ENCODE assay signal across 1 cellular context in the genomic region with DNA sequence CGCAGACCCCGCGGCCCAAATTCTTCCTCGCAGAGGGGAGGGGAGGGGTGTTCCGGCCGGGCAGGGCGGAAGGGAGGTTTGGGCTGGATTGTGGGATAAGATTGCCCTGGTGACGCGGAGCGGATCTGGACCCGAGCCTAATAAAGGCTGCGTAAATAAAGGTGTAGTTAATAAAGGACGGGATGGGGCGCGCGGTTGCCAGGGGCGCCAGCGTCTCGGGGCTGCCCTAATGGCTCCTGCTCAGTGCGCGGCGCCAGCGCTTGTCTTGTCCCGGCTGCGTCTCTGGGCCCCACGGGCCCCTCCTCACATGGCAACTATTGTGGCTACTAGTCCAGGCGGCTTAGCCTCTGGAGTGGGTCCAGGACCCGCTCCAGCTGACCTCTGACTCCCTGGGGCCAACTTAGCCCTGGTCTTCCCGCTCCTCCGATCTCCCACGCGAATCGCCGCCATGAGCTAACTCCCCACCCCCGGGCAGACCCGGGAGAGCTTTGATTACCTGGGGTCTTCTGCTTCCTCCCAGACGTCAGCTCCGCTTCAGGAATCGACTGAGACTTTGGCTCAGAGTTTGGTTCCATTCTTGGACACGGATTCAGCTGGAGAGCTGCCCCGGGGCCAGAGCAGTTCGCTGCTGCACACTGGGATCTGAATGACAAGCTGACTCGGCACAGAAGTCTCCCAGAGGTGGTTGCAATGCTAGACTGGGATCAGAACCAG.
TF ChIP-seq lines count a peak whose summit lies in the region.

No MANE protein-coding gene starts in this region.

TF ChIP-seq in IMR-90, 13 proteins besides CTCF, POLR2A, EP300 and RAD21:
- TF ChIP-seq CEBPB (IDR thresholded peaks at IDR 0.05; ENCODE audit: low read depth, low read length) (no peak), CHD1 (IDR thresholded peaks at IDR 0.05; ENCODE audit: low read depth, low read length) (no peak), MXI1 (IDR thresholded peaks at IDR 0.05; ENCODE audit: borderline replicate concordance, low read depth, low read length) (no peak), MAZ (IDR thresholded peaks at IDR 0.05; ENCODE audit: borderline replicate concordance, low read depth, low read length) (no peak), FOS (IDR thresholded peaks at IDR 0.05; ENCODE audit: low read depth, low read length) (no peak), NFE2L2 (IDR thresholded peaks at IDR 0.05; ENCODE audit: low read depth, low read length) (no peak), RFX5 (IDR thresholded peaks at IDR 0.05; ENCODE audit: low read depth, low read length) (no peak), RCOR1 (IDR thresholded peaks at IDR 0.05; ENCODE audit: insufficient replicate concordance, low read length) (no peak), MAFK (IDR thresholded peaks at IDR 0.05; ENCODE audit: low read depth, low read length) (no peak), SMC3 (IDR thresholded peaks at IDR 0.05; ENCODE audit: low read depth, low read length) (no peak), BHLHE40 (IDR thresholded peaks at IDR 0.05; ENCODE audit: low read depth, low read length) (no peak)
- TF ChIP-seq, protein P1, sequence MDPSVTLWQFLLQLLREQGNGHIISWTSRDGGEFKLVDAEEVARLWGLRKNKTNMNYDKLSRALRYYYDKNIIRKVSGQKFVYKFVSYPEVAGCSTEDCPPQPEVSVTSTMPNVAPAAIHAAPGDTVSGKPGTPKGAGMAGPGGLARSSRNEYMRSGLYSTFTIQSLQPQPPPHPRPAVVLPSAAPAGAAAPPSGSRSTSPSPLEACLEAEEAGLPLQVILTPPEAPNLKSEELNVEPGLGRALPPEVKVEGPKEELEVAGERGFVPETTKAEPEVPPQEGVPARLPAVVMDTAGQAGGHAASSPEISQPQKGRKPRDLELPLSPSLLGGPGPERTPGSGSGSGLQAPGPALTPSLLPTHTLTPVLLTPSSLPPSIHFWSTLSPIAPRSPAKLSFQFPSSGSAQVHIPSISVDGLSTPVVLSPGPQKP (IDR thresholded peaks at IDR 0.05; ENCODE audit: borderline replicate concordance, low read depth, low read length), result no peak
- TF ChIP-seq, protein P2, sequence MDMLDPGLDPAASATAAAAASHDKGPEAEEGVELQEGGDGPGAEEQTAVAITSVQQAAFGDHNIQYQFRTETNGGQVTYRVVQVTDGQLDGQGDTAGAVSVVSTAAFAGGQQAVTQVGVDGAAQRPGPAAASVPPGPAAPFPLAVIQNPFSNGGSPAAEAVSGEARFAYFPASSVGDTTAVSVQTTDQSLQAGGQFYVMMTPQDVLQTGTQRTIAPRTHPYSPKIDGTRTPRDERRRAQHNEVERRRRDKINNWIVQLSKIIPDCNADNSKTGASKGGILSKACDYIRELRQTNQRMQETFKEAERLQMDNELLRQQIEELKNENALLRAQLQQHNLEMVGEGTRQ (IDR thresholded peaks at IDR 0.05; ENCODE audit: low read depth, low read length), result no peak
